Comparison of ENCODE assay signal across 1 cellular context in the genomic region with DNA sequence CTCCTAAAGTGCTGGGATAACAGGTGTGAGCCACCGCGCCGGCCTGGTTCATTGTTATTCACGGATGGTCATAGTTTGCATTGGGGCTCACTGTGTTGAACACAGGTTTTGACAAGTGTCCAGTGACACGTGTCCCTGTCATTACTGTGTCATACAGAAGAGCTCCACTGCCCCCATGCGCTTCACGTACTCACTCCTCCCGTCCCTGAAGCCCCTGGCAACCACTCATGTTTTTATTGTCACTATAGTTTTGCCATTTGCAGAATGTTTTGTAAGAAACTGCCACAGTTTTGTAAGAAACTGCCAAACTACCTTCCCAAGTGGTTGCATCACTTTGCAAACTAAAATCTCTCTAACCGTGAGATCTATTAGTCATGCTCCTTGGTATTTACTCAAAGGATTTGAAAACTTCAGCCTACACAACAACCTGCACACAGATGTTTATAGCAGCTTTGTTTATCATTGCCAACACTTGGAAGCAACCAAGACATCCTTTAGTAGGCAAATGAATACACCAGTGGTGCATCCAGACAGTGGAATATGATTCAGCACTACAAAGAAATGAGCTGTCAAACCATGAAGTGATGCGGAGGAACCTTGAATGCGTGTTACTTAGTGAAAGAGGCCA.
A peak's percentile ranks its signal among the peaks of the same experiment; 100 is the strongest.
TF ChIP-seq lines count a peak whose summit lies in the region.

No MANE protein-coding gene starts in this region.

TF ChIP-seq in HepG2, 621 proteins besides CTCF, POLR2A, EP300 and RAD21 (continued from another document):
- TF ChIP-seq, protein P1, sequence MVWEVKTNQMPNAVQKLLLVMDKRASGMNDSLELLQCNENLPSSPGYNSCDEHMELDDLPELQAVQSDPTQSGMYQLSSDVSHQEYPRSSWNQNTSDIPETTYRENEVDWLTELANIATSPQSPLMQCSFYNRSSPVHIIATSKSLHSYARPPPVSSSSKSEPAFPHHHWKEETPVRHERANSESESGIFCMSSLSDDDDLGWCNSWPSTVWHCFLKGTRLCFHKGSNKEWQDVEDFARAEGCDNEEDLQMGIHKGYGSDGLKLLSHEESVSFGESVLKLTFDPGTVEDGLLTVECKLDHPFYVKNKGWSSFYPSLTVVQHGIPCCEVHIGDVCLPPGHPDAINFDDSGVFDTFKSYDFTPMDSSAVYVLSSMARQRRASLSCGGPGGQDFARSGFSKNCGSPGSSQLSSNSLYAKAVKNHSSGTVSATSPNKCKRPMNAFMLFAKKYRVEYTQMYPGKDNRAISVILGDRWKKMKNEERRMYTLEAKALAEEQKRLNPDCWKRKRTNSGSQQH (CRISPR knock-in tag; IDR thresholded peaks at IDR 0.05; ENCODE audit: low read depth) = no peak
- no peak for TF ChIP-seq HMGA1 (CRISPR knock-in tag; conservative IDR thresholded peaks at IDR 0.05)
- no peak for TF ChIP-seq NFATC3 (CRISPR knock-in tag; IDR thresholded peaks at IDR 0.05)
- TF ChIP-seq CEBPB (IDR thresholded peaks at IDR 0.05; ENCODE audit: borderline replicate concordance, low read depth, low read length) = peak; percentile 44; the same call in 1 of the 2 replicates
- TF ChIP-seq ZNF572 (CRISPR knock-in tag; IDR thresholded peaks at IDR 0.05) = no peak
- TF ChIP-seq ZNF746 (CRISPR knock-in tag; IDR thresholded peaks at IDR 0.05) = no peak
- no peak for TF ChIP-seq NONO (IDR thresholded peaks at IDR 0.05)
- no peak for TF ChIP-seq NONO (CRISPR knock-in tag; conservative IDR thresholded peaks at IDR 0.05)
- TF ChIP-seq ZSCAN29 (CRISPR knock-in tag; conservative IDR thresholded peaks at IDR 0.05) = no peak
- no peak for TF ChIP-seq ARNTL (CRISPR knock-in tag; IDR thresholded peaks at IDR 0.05)
- no peak for TF ChIP-seq RBFOX2 (IDR thresholded peaks at IDR 0.05; ENCODE audit: low read depth, low read length)
- no peak for TF ChIP-seq YY1 (IDR thresholded peaks at IDR 0.05; ENCODE audit: insufficient read depth, insufficient replicate concordance, low read depth, low read length)
- no peak for TF ChIP-seq ZNF770 (CRISPR knock-in tag; IDR thresholded peaks at IDR 0.05)
- TF ChIP-seq, protein P2, sequence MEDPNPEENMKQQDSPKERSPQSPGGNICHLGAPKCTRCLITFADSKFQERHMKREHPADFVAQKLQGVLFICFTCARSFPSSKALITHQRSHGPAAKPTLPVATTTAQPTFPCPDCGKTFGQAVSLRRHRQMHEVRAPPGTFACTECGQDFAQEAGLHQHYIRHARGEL (CRISPR knock-in tag; IDR thresholded peaks at IDR 0.05) = no peak
- no peak for TF ChIP-seq HMG20B (CRISPR knock-in tag; conservative IDR thresholded peaks at IDR 0.05)
- no peak for TF ChIP-seq SNRNP70 (IDR thresholded peaks at IDR 0.05; ENCODE audit: low read depth, low read length)
- no peak for TF ChIP-seq RAD51 (IDR thresholded peaks at IDR 0.05; ENCODE audit: borderline replicate concordance)
- no peak for TF ChIP-seq KAT7 (CRISPR knock-in tag; IDR thresholded peaks at IDR 0.05; ENCODE audit: borderline replicate concordance)
- no peak for TF ChIP-seq SP4 (CRISPR knock-in tag; IDR thresholded peaks at IDR 0.05)
- no peak for TF ChIP-seq ZSCAN25 (CRISPR knock-in tag; IDR thresholded peaks at IDR 0.05)
- no peak for TF ChIP-seq BCL6 (CRISPR knock-in tag; IDR thresholded peaks at IDR 0.05)
- TF ChIP-seq, protein P3, sequence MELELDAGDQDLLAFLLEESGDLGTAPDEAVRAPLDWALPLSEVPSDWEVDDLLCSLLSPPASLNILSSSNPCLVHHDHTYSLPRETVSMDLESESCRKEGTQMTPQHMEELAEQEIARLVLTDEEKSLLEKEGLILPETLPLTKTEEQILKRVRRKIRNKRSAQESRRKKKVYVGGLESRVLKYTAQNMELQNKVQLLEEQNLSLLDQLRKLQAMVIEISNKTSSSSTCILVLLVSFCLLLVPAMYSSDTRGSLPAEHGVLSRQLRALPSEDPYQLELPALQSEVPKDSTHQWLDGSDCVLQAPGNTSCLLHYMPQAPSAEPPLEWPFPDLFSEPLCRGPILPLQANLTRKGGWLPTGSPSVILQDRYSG (CRISPR knock-in tag; IDR thresholded peaks at IDR 0.05) = no peak
- TF ChIP-seq, protein P4, sequence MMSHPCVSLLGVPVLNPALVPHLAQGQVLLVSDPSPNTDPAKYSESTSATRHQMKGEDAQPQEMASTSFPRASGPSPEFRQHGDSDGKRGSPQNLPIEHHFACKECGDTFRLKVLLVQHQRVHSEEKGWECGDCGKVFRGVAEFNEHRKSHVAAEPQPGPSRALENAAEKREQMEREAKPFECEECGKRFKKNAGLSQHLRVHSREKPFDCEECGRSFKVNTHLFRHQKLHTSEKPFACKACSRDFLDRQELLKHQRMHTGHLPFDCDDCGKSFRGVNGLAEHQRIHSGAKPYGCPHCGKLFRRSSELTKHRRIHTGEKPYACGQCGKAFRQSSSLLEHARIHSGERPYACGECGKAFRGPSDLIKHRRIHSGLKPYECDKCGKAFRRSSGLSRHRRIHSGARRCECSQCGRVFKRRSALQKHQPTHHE (CRISPR knock-in tag; IDR thresholded peaks at IDR 0.05; ENCODE audit: borderline replicate concordance) = no peak
- TF ChIP-seq, protein P5, sequence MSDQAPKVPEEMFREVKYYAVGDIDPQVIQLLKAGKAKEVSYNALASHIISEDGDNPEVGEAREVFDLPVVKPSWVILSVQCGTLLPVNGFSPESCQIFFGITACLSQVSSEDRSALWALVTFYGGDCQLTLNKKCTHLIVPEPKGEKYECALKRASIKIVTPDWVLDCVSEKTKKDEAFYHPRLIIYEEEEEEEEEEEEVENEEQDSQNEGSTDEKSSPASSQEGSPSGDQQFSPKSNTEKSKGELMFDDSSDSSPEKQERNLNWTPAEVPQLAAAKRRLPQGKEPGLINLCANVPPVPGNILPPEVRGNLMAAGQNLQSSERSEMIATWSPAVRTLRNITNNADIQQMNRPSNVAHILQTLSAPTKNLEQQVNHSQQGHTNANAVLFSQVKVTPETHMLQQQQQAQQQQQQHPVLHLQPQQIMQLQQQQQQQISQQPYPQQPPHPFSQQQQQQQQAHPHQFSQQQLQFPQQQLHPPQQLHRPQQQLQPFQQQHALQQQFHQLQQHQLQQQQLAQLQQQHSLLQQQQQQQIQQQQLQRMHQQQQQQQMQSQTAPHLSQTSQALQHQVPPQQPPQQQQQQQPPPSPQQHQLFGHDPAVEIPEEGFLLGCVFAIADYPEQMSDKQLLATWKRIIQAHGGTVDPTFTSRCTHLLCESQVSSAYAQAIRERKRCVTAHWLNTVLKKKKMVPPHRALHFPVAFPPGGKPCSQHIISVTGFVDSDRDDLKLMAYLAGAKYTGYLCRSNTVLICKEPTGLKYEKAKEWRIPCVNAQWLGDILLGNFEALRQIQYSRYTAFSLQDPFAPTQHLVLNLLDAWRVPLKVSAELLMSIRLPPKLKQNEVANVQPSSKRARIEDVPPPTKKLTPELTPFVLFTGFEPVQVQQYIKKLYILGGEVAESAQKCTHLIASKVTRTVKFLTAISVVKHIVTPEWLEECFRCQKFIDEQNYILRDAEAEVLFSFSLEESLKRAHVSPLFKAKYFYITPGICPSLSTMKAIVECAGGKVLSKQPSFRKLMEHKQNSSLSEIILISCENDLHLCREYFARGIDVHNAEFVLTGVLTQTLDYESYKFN (CRISPR knock-in tag; conservative IDR thresholded peaks at IDR 0.05) = no peak
- TF ChIP-seq, protein P6, sequence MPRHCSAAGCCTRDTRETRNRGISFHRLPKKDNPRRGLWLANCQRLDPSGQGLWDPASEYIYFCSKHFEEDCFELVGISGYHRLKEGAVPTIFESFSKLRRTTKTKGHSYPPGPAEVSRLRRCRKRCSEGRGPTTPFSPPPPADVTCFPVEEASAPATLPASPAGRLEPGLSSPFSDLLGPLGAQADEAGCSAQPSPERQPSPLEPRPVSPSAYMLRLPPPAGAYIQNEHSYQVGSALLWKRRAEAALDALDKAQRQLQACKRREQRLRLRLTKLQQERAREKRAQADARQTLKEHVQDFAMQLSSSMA (CRISPR knock-in tag; IDR thresholded peaks at IDR 0.05) = no peak
